Comparison of ENCODE assay signal across 30 cellular contexts in genomic region chr2:109108740-109109139, GRCh38.
"Had no signal": no experiment of that assay in that cellular context is flagged by ENCODE, and none has a peak within 500 bp of the region (broad histone marks: within the 10 kb centered on the region; RNA-seq: fewer than 3 reads in every experiment).

No MANE protein-coding gene starts in this region.

- H3K36me3 ChIP-seq: esophagus squamous epithelium, heart right ventricle, neural progenitor cell, prostate gland, sigmoid colon, spleen, thoracic aorta, tibial nerve, upper lobe of right lung, uterus had no signal

- H3K4me3 ChIP-seq: esophagus squamous epithelium, heart right ventricle, lung, neural progenitor cell, prostate gland, sigmoid colon, spleen, thoracic aorta, tibial nerve, upper lobe of right lung, uterus had no signal

- H3K4me1 ChIP-seq: esophagus squamous epithelium, heart right ventricle, neural progenitor cell, prostate gland, sigmoid colon, spleen, tibial nerve, upper lobe of right lung, uterus had no signal

- H3K27me3 Mint-ChIP-seq: stimulated activated memory B cell treated with anti-CD40 and anti-IgM and Interleukin-4, amounts not matched to agents 10 μg/mL and 1 μg/mL and 100 μg/mL, for 72 hours; stimulated activated naive CD8-positive, alpha-beta T cell treated with anti-CD3 and anti-CD28 coated beads, Interleukin-15, Interleukin-2, amounts not matched to agents 100 ng/mL and 50 ng/mL, for 24 hours had no signal

- H3K27ac ChIP-seq: esophagus squamous epithelium, heart right ventricle, neural progenitor cell, prostate gland, sigmoid colon, spleen, thoracic aorta, tibial nerve, upper lobe of right lung, uterus had no signal

- H3K9me3 ChIP-seq: esophagus squamous epithelium, heart right ventricle, prostate gland, sigmoid colon, spleen, thoracic aorta, tibial nerve, upper lobe of right lung, uterus had no signal

- H2AFZ ChIP-seq: neural progenitor cell had no signal

- H3K36me3 Mint-ChIP-seq: naive thymus-derived CD4-positive, alpha-beta T cell; stimulated activated memory B cell treated with anti-CD40 and anti-IgM and Interleukin-4, amounts not matched to agents 10 μg/mL and 1 μg/mL and 100 μg/mL, for 72 hours had no signal

- H3K27me3 ChIP-seq: esophagus squamous epithelium, sigmoid colon, spleen, tibial nerve, upper lobe of right lung, uterus had no signal

- ATAC-seq: effector memory CD8-positive, alpha-beta T cell; heart right ventricle; left colon; left ventricle myocardium superior; naive thymus-derived CD4-positive, alpha-beta T cell; right cardiac atrium; stimulated activated memory B cell treated with anti-CD40 and anti-IgM and Interleukin-4, amounts not matched to agents 10 μg/mL and 1 μg/mL and 100 μg/mL, for 72 hours; upper lobe of right lung had no signal

- H3K4me2 ChIP-seq: neural progenitor cell had no signal

- FAIRE-seq: endometrium, islet of Langerhans had no signal

- DNase-seq: cortex of kidney; effector memory CD8-positive, alpha-beta T cell; erythroblast; esophagus squamous epithelium; foreskin melanocyte; glutamatergic neuron; heart right ventricle; hippocampal formation; kidney glomerular epithelial cell; left colon; left ventricle myocardium superior; mesenchymal stem cell; midbrain; naive thymus-derived CD4-positive, alpha-beta T cell; right cardiac atrium; sigmoid colon; spleen; stimulated activated CD4-positive, alpha-beta T cell treated with anti-CD3 and anti-CD28 coated beads, Interleukin-4, amount 100 ng/mL, for 4 hours; upper lobe of right lung; uterus had no signal

- H3K9ac ChIP-seq: neural progenitor cell had no signal

- H3K4me3 Mint-ChIP-seq: effector memory CD8-positive, alpha-beta T cell; naive thymus-derived CD4-positive, alpha-beta T cell; nephron; neural progenitor cell; stimulated activated memory B cell treated with anti-CD40 and anti-IgM and Interleukin-4, amounts not matched to agents 10 μg/mL and 1 μg/mL and 100 μg/mL, for 72 hours; stimulated activated naive CD8-positive, alpha-beta T cell treated with anti-CD3 and anti-CD28 coated beads, Interleukin-15, Interleukin-2, amounts not matched to agents 100 ng/mL and 50 ng/mL, for 24 hours had no signal

- H3K4me1 Mint-ChIP-seq: nephron; stimulated activated memory B cell treated with anti-CD40 and anti-IgM and Interleukin-4, amounts not matched to agents 10 μg/mL and 1 μg/mL and 100 μg/mL, for 72 hours had no signal

- H3K9me3 Mint-ChIP-seq: effector memory CD8-positive, alpha-beta T cell; naive thymus-derived CD4-positive, alpha-beta T cell; stimulated activated memory B cell treated with anti-CD40 and anti-IgM and Interleukin-4, amounts not matched to agents 10 μg/mL and 1 μg/mL and 100 μg/mL, for 72 hours; stimulated activated naive CD8-positive, alpha-beta T cell treated with anti-CD3 and anti-CD28 coated beads, Interleukin-15, Interleukin-2, amounts not matched to agents 100 ng/mL and 50 ng/mL, for 24 hours had no signal

- H3K27ac Mint-ChIP-seq: naive thymus-derived CD4-positive, alpha-beta T cell; nephron; neural progenitor cell; stimulated activated memory B cell treated with anti-CD40 and anti-IgM and Interleukin-4, amounts not matched to agents 10 μg/mL and 1 μg/mL and 100 μg/mL, for 72 hours; stimulated activated naive CD8-positive, alpha-beta T cell treated with anti-CD3 and anti-CD28 coated beads, Interleukin-15, Interleukin-2, amounts not matched to agents 100 ng/mL and 50 ng/mL, for 24 hours had no signal
